36 cellular contexts compared by ENCODE assay signal in genomic region chrX:129976441-129976840, GRCh38.
"Had no signal": no experiment of that assay in that cellular context is flagged by ENCODE, and none has a peak within 500 bp of the region (broad histone marks: within the 10 kb centered on the region; RNA-seq: fewer than 3 reads in every experiment).

No MANE protein-coding gene starts in this region.

- H3K36me3 ChIP-seq: brain microvascular endothelial cell, Peyer's patch had no signal

- H3K27ac ChIP-seq: brain microvascular endothelial cell, Peyer's patch, RWPE1, VCaP had no signal

- H3K4me1 ChIP-seq: Peyer's patch had no signal

- ATAC-seq: activated T-cell treated with anti-CD3 and anti-CD28 coated beads, Interleukin-2, amount 50 U/mL, for 4 hours; PC-3; Right ventricle myocardium inferior; SK-N-SH treated with all-trans-retinoic acid at 6 μM for 48 hours; T-cell had no signal

- FAIRE-seq: colon had no signal

- DNase-seq: activated B cell treated with CpG ODN at 0.5 μM for 24 hours; activated CD4-positive, alpha-beta memory T cell treated with anti-CD3 and anti-CD28 coated beads for 36 hours; activated CD4-positive, alpha-beta T cell treated with anti-CD3 and anti-CD28 coated beads for 4 hours; activated CD4-positive, alpha-beta T cell treated with anti-CD3 and anti-CD28 coated beads, Interleukin-2, amount 50 U/mL, for 1 hour; activated CD4-positive, CD25-positive, alpha-beta regulatory T cell treated with anti-CD3 and anti-CD28 coated beads, Interleukin-2, amount 50 U/mL, for 72 hours; activated CD8-positive, alpha-beta memory T cell treated with anti-CD3 and anti-CD28 coated beads, Interleukin-2, amount 50 U/mL, for 4 hours; activated effector memory CD4-positive, alpha-beta T cell treated with Interleukin-2 at 50 U/mL for 16 hours; activated naive CD4-positive, alpha-beta T cell treated with anti-CD3 and anti-CD28 coated beads, Interleukin-2, amount 10 ng/mL, durations not matched to agents 7 days and 5 days; activated naive CD8-positive, alpha-beta T cell treated with anti-CD3 and anti-CD28 coated beads for 36 hours; activated T-cell treated with anti-CD3 and anti-CD28 coated beads for 4 hours; activated T-cell treated with anti-CD3 and anti-CD28 coated beads, Interleukin-2, amount 50 U/mL, for 4 hours; amniotic stem cell; aorta; brain microvascular endothelial cell; central memory CD4-positive, alpha-beta T cell; NCI-H1105; NCI-H1417 treated with DMSO at 0.1 percent for 48 hours; NCI-H187 treated with DMSO at 0.1 percent for 48 hours; NCI-H2081; NCI-H2171 treated with DMSO at 0.1 percent for 48 hours; NCI-H2227 treated with DMSO at 0.1 percent for 48 hours; NCI-H446 treated with DMSO at 0.1 percent for 48 hours; NCI-H524; NCI-H69; NCI-H82; PC-3; Peyer's patch; SIG-M5; T-cell; T-helper 2 cell; T-helper 9 cell had no signal

- H3K27me3 ChIP-seq: brain microvascular endothelial cell, Peyer's patch had no signal

- H3K9me3 ChIP-seq: Peyer's patch had no signal

- H3K4me3 ChIP-seq: Peyer's patch had no signal
